In the genomic region with DNA sequence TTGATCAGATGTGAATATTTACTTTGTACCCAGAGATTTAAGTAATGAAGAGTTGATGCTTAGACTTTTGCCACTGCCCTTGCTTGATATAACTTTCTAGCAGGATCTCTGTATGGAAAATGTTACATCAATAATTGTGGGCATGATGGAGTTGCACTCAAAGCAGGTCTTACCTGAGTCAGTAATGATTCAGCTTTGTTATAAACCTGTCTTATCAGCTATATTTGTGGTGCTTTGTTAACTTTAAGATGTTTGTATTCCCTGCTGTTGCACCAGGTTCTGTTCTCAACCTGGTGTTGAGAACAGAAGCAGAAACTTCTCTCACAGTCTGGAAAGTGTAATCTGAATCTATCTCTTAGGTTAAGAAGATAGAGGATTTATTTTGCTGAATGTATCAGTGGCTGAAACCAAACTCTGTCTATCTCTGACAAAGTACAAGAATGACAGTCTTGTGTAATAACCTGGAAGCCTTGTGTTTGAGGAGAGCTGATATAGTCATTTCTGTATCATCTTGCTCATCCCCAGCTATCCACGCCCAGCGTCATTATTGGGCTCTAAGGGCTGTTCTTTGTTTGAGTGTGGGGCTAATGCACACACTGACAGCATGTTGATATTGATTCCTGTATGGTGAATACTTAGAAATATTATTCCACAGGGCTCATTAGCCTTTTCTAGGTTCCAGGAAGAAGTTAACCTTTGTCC, we compare ENCODE assay signal across 17 cellular contexts. TPM values are rescaled to one million over a fixed set of nuclear protein-coding genes. Genes with fewer than 3 reads are reported as not detected.
A peak's percentile ranks its signal among the peaks of the same experiment; 100 is the strongest.
DNase-seq lines count a peak whose midpoint lies in the region; ATAC-seq and TF ChIP-seq lines count a peak whose summit lies in the region.
"Had no signal": no experiment of that assay in that cellular context is flagged by ENCODE, and none has a peak within 500 bp of the region (broad histone marks: within the 10 kb centered on the region; RNA-seq: fewer than 3 reads in every experiment).

No MANE protein-coding gene starts in this region.

- intact Hi-C loops in mammary epithelial cell (cut with micrococcal nuclease), result no loop called here
- intact Hi-C loops in breast epithelium (cut with DNase I; ENCODE audit: low total_unique reads), result no loop called here

- H4K20me1 ChIP-seq in mammary epithelial cell (ENCODE audit: insufficient read depth, low read length) (no peaks in the 10 kb centered on the region), hepatocyte (ENCODE audit: insufficient read depth, poor library complexity, severe bottlenecking) (no peaks in the 10 kb centered on the region)

- no peak overlapping the region for H3K9ac ChIP-seq in mammary epithelial cell (ENCODE audit: insufficient read depth, low read length)

- H3K36me3 ChIP-seq in mammary epithelial cell (ENCODE audit: insufficient read depth, low read length) (no peaks in the 10 kb centered on the region), breast epithelium (no peaks in the 10 kb centered on the region), hepatocyte (replicated peaks; ENCODE audit: insufficient read depth, low read depth) (no peaks in the 10 kb centered on the region)
- H3K36me3 ChIP-seq: pancreas, WERI-Rb-1 had no signal

- in situ Hi-C loops in mammary epithelial cell (cut with MboI; ENCODE audit: low sequenced_read_pairs in 2 of 2), result no loop called here

- no peaks in the 10 kb centered on the region for H3K79me2 ChIP-seq in mammary epithelial cell (ENCODE audit: insufficient read depth, low read length)
- no peaks in the 10 kb centered on the region for H3K79me2 ChIP-seq in hepatocyte

- TF ChIP-seq CTCF in mammary epithelial cell (conservative IDR thresholded peaks at IDR 0.05 in 1 of 2, IDR thresholded peaks at IDR 0.05 in 1 of 2; ENCODE audit: extremely low read depth in 1 of 2, insufficient read depth in 1 of 2, low read depth in 1 of 2, low read length in 2 of 2) (no peak), breast epithelium (IDR thresholded peaks at IDR 0.05) (no peak), hepatocyte (IDR thresholded peaks at IDR 0.05; ENCODE audit: poor library complexity) (no peak)

- CTCF ChIA-PET in mammary epithelial cell (lab: Charles Lee; ENCODE audit: low non-redundant PET), result interaction anchor here (0.6 kb wide), 1 partner anchor 112 kb away, joined by 5 read pairs; no protein-coding TSS in a partner anchor

- H3K4me3 ChIP-seq in mammary epithelial cell (replicated peaks in 1 of 3; ENCODE audit: insufficient read depth in 1 of 3, low read depth in 2 of 3, low read length in 3 of 3) (no peak overlapping the region), breast epithelium (no peak overlapping the region), hepatocyte (no peak overlapping the region)
- H3K4me3 ChIP-seq: pancreas had no signal

- no peaks in the 10 kb centered on the region for H3K9me2 ChIP-seq in hepatocyte (replicated peaks; ENCODE audit: insufficient read depth)

- H2AFZ ChIP-seq in mammary epithelial cell (ENCODE audit: low read depth, low read length), result no peak overlapping the region
- no peak overlapping the region for H2AFZ ChIP-seq in hepatocyte

- WGBS in mammary epithelial cell (ENCODE audit: low coverage, missing lambda C conversion rate), result 77% methylated on average over 2 of the region's 2 CpGs
- WGBS in hepatocyte (ENCODE audit: low lambda C conversion rate, missing lambda C conversion rate), result 55% methylated on average over 2 of the region's 2 CpGs

- DNase-seq in mammary epithelial cell (peak; percentile 33), breast epithelium (ENCODE audit: low spot score in 2 of 2) (no peak), NCI-H69 (lab: John Stamatoyannopoulos, UW) (peak; percentile 52), hepatocyte (ENCODE audit: low spot score) (no peak), NCI-H2196 (lab: John Stamatoyannopoulos, UW; ENCODE audit: unreplicated experiment) (no peak), iPS-NIHi11 (ENCODE audit: low spot score) (no peak)
- DNase-seq: activated naive CD8-positive, alpha-beta T cell treated with anti-CD3 and anti-CD28 coated beads, Interleukin-2, amount 10 ng/mL, durations not matched to agents 7 days and 5 days; central memory CD4-positive, alpha-beta T cell; EL; foreskin fibroblast; HFFc6; NK-92 treated with Interleukin-12 subunit alpha and Interleukin-12 subunit beta, amount 100 ng/mL, for 24 hours; pancreas; WERI-Rb-1 had no signal

- H3K27ac ChIP-seq in mammary epithelial cell (ENCODE audit: insufficient read depth, low read depth, low read length) (no peak overlapping the region), breast epithelium (no peak overlapping the region), hepatocyte (peak overlapping the region; percentile 38), temporal lobe (ENCODE audit: low read depth, low read length) (peak overlapping the region; percentile 64)
- H3K27ac ChIP-seq: pancreas, WERI-Rb-1 had no signal

- H3K9me3 ChIP-seq in mammary epithelial cell (replicated peaks; ENCODE audit: insufficient read depth, low read length) (no peaks in the 10 kb centered on the region), breast epithelium (no peaks in the 10 kb centered on the region), hepatocyte (ENCODE audit: low read depth) (no peaks in the 10 kb centered on the region)
- H3K9me3 ChIP-seq: pancreas had no signal

- no peak for ATAC-seq in HG03342 (IDR thresholded peaks at IDR 0.05; ENCODE audit: unreplicated experiment)
- ATAC-seq: pancreas, Right ventricle myocardium inferior had no signal

- peaks cover 8% of the 10 kb centered on the region for H3K4me1 ChIP-seq in mammary epithelial cell (ENCODE audit: insufficient read depth, low read length)
- H3K4me1 ChIP-seq in breast epithelium, result no peaks in the 10 kb centered on the region
- H3K4me1 ChIP-seq in hepatocyte (ENCODE audit: insufficient read depth), result peaks cover 20% of the 10 kb centered on the region
- H3K4me1 ChIP-seq: pancreas had no signal

- no peak for TF ChIP-seq POLR2A in breast epithelium (IDR thresholded peaks at IDR 0.05)

- dilution Hi-C loops in mammary epithelial cell (cut with HindIII; ENCODE audit: low sequenced_read_pairs), result loop anchor here (5.0 kb wide), 1 partner anchor 35 kb away; no protein-coding TSS in a partner anchor

- H3K27me3 ChIP-seq in mammary epithelial cell (ENCODE audit: insufficient read depth, low read length) (no peaks in the 10 kb centered on the region), breast epithelium (no peaks in the 10 kb centered on the region), hepatocyte (no peaks in the 10 kb centered on the region)
- H3K27me3 ChIP-seq: pancreas had no signal

- H3K4me2 ChIP-seq in mammary epithelial cell (ENCODE audit: insufficient read depth, low read depth, low read length) (no peak overlapping the region), hepatocyte (peak overlapping the region; percentile 18)

- no TSS peak for BruUV-seq in mammary epithelial cell (replicated peaks; lab: Mats Ljungman, UMichigan)

RNA-seq across cellular contexts. Expression of a gene that starts 3.5 kb away (rescaled TPM):
- total RNA-seq in mammary epithelial cell, result 1 to 10 TPM; 4.8 to 9.2 TPM
- polyA plus RNA-seq in mammary epithelial cell, result 0.48 TPM
- polyA minus RNA-seq in mammary epithelial cell, result 1.7 TPM
- total RNA-seq in breast epithelium, result 1 to 10 TPM; 1.1 to 9.1 (median 4.6) TPM
- 1.6 and 2.1 TPM in 2 replicates for total RNA-seq in hepatocyte
- 0.46 and 1.1 TPM in 2 replicates for polyA plus RNA-seq in hepatocyte
- total RNA-seq in temporal lobe, result 107 TPM

Comparison
In these comparisons a context has a peak if more than half of its experiments do, and no peak if none do; other contexts are left out.
1. DNase-seq: peak in mammary epithelial cell (single experiment) and NCI-H69 (single experiment); none in breast epithelium (0 of 2), hepatocyte (single experiment), NCI-H2196 (single experiment) and iPS-NIHi11 (single experiment).
2. H3K27ac ChIP-seq: peak in hepatocyte (single experiment) and temporal lobe (single experiment); none in mammary epithelial cell (single experiment) and breast epithelium (0 of 2).
3. RNA of a gene that starts 3.5 kb away (total RNA-seq): 107 TPM in temporal lobe (single experiment); 4.8 to 9.2 TPM in mammary epithelial cell, 1.1 to 9.1 TPM in breast epithelium and 1.6 to 2.1 TPM in hepatocyte; every median in the first group is over 10 times any median in the second.